In the genomic region with DNA sequence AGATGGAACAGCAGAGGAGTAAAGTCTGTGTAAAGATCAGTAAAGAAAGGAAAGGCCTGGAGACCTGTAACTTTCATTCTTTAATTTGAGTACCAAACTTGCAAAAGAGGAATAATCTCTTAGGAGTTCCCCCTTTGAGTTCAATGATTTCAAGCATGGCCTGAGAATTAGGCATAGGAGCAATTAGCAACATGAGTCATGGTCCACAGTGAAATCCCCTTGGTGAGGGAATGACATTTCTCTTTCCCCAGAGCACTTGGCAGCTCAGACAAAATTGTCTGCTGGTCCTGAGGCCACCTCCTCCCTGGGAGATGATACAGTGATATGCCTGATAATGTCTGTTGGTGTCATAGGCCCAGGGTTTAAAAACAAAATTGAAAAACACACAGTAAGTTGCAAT, we compare ENCODE assay signal across 13 cellular contexts.
"Had no signal": no experiment of that assay in that cellular context is flagged by ENCODE, and none has a peak within 500 bp of the region (broad histone marks: within the 10 kb centered on the region; RNA-seq: fewer than 3 reads in every experiment).

No MANE protein-coding gene starts in this region.

- H3K4me3 Mint-ChIP-seq: activated naive CD8-positive, alpha-beta T cell; activated T-cell treated with anti-CD3 and anti-CD28 coated beads, Interleukin-2, amount 50 U/mL, for 4 hours; dendritic cell treated with granulocyte-macrophage colony-stimulating factor and Interleukin-4, amounts not matched to agents 40 ng/mL and 50 ng/mL, for 4 days; T-helper 17 cell; WTC11 had no signal

- H3K36me3 Mint-ChIP-seq: activated naive CD8-positive, alpha-beta T cell had no signal

- H3K9me3 Mint-ChIP-seq: activated T-cell treated with anti-CD3 and anti-CD28 coated beads, Interleukin-2, amount 50 U/mL, for 4 hours; dendritic cell treated with granulocyte-macrophage colony-stimulating factor and Interleukin-4, amounts not matched to agents 40 ng/mL and 50 ng/mL, for 4 days had no signal

- DNase-seq: activated effector memory CD4-positive, alpha-beta T cell treated with anti-CD3 and anti-CD28 coated beads, Interleukin-2, amount 50 U/mL, for 16 hours; activated T-cell treated with anti-CD3 and anti-CD28 coated beads, Interleukin-2, amount 50 U/mL, for 4 hours; anterior cingulate cortex; cerebellar nuclear complex; kidney glomerular epithelial cell; retina; stimulated activated CD4-positive, alpha-beta T cell treated with anti-CD3 and anti-CD28 coated beads, Interleukin-4, amount 100 ng/mL, for 4 hours; substantia nigra; T-helper 17 cell; transverse colon had no signal

- H3K27me3 Mint-ChIP-seq: activated naive CD8-positive, alpha-beta T cell; dendritic cell treated with granulocyte-macrophage colony-stimulating factor and Interleukin-4, amounts not matched to agents 40 ng/mL and 50 ng/mL, for 4 days had no signal

- H3K4me1 Mint-ChIP-seq: T-helper 17 cell, WTC11 had no signal

- H3K27ac Mint-ChIP-seq: activated naive CD8-positive, alpha-beta T cell; dendritic cell treated with granulocyte-macrophage colony-stimulating factor and Interleukin-4, amounts not matched to agents 40 ng/mL and 50 ng/mL, for 4 days; T-helper 17 cell; WTC11 had no signal

- ATAC-seq: activated T-cell treated with anti-CD3 and anti-CD28 coated beads, Interleukin-2, amount 50 U/mL, for 4 hours; T-helper 17 cell; WTC11 had no signal
